ENCODE assay signal across 1 cellular context in the genomic region with DNA sequence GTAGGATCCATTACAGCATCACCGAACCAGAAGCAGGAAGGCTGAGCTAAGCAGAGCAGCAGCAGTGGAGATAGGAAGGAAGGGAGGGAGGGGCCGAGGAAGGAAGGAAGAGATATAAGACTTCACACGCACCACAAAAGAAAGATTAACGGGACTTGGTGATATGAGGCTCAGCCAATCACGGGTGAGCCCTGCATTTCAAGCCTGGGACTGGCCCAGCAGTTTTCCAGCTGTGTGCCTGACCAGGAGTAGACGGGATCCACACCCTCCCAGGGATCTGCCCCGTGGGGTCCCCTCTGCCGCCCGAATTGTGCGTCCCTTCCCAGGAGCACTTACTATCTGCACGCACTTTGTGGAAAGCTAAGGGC.
TF ChIP-seq lines count a peak whose summit lies in the region.

No MANE protein-coding gene starts in this region.

TF ChIP-seq in HepG2, 621 proteins besides CTCF, POLR2A, EP300 and RAD21:
- TF ChIP-seq SYNCRIP (IDR thresholded peaks at IDR 0.05; ENCODE audit: insufficient read depth, low read depth, low read length) (no peak), MED8 (CRISPR knock-in tag; IDR thresholded peaks at IDR 0.05; ENCODE audit: insufficient replicate concordance) (no peak), CREM (IDR thresholded peaks at IDR 0.05) (no peak), CREM (CRISPR knock-in tag; IDR thresholded peaks at IDR 0.05) (no peak), MEF2D (CRISPR knock-in tag; IDR thresholded peaks at IDR 0.05) (no peak), ZFYVE20 (CRISPR knock-in tag; IDR thresholded peaks at IDR 0.05; ENCODE audit: borderline replicate concordance, low read depth) (no peak), REPIN1 (CRISPR knock-in tag; IDR thresholded peaks at IDR 0.05; ENCODE audit: borderline replicate concordance, low read depth) (no peak), ZNF335 (CRISPR knock-in tag; IDR thresholded peaks at IDR 0.05) (no peak), ZNF792 (CRISPR knock-in tag; IDR thresholded peaks at IDR 0.05) (no peak), RBM39 (IDR thresholded peaks at IDR 0.05; ENCODE audit: low read depth, low read length, poor library complexity, severe bottlenecking) (peak; percentile 1), NONO (IDR thresholded peaks at IDR 0.05) (no peak), NONO (CRISPR knock-in tag; conservative IDR thresholded peaks at IDR 0.05) (0 out of 2 replicates have a peak, but pooled peaks have one; percentile 21)
- TF ChIP-seq, protein P1, sequence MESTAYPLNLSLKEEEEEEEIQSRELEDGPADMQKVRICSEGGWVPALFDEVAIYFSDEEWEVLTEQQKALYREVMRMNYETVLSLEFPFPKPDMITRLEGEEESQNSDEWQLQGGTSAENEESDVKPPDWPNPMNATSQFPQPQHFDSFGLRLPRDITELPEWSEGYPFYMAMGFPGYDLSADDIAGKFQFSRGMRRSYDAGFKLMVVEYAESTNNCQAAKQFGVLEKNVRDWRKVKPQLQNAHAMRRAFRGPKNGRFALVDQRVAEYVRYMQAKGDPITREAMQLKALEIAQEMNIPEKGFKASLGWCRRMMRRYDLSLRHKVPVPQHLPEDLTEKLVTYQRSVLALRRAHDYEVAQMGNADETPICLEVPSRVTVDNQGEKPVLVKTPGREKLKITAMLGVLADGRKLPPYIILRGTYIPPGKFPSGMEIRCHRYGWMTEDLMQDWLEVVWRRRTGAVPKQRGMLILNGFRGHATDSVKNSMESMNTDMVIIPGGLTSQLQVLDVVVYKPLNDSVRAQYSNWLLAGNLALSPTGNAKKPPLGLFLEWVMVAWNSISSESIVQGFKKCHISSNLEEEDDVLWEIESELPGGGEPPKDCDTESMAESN (CRISPR knock-in tag; conservative IDR thresholded peaks at IDR 0.05), result 0 out of 2 replicates have a peak, but pooled peaks have one; percentile 15
- TF ChIP-seq, protein P2, sequence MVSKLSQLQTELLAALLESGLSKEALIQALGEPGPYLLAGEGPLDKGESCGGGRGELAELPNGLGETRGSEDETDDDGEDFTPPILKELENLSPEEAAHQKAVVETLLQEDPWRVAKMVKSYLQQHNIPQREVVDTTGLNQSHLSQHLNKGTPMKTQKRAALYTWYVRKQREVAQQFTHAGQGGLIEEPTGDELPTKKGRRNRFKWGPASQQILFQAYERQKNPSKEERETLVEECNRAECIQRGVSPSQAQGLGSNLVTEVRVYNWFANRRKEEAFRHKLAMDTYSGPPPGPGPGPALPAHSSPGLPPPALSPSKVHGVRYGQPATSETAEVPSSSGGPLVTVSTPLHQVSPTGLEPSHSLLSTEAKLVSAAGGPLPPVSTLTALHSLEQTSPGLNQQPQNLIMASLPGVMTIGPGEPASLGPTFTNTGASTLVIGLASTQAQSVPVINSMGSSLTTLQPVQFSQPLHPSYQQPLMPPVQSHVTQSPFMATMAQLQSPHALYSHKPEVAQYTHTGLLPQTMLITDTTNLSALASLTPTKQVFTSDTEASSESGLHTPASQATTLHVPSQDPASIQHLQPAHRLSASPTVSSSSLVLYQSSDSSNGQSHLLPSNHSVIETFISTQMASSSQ (IDR thresholded peaks at IDR 0.05; ENCODE audit: low read depth), result no peak
- TF ChIP-seq, protein P2 (CRISPR knock-in tag; IDR thresholded peaks at IDR 0.05; ENCODE audit: borderline replicate concordance), result no peak
TF ChIP-seq in HepG2: peak in this region for 3.
